ENCODE assay signal across 7 cellular contexts in the genomic region with DNA sequence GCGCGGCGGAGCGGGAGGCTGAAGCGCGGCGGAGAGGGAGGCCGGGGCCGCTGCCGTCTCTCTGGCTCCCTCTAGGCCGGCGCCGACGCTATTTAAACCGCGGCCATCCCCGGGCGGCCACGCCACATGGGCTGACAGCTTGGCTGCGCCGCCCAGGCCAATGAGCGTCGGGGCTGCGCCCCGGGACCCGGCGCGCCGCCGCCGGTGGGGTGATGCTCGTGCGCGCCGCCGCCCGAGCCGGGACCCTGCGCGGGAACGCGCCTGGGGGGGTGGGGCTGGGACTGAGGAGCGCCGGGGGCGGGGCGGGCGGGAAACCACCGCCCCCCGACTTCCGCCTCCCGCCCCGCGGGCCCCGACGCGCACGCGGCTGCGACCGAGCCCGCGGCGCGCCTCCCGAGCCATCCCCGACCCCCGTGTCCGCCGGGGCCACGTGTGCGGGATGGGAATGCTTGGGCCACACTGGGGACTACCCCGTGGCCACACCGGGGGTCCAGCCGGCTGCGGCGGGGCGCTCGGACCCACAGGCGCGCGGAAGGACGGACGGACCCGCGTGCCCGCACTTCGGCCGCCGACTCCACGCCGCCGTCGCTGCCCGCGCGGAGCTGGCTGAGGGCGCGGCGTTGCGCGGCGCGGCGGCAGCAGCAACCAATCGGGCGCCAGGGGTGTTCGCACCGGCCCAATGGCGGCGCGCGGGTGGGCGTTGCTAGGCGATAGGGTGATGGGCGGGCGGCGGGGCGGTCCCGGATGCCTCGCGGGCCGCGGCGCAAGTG. TPM values are rescaled to one million over a fixed set of nuclear protein-coding genes. Genes with fewer than 3 reads are reported as not detected.
DNase-seq lines count a peak whose midpoint lies in the region; ATAC-seq, FAIRE-seq and TF ChIP-seq lines count a peak whose summit lies in the region.

A gene (minus strand): TSS at position 68 of the 770 bp plus-strand sequence. CDS start 1,791 bp downstream, outside the sequence.

- intact Hi-C loops in sciatic nerve (cut with DNase I) = no loop called here

- in situ Hi-C loops in astrocyte of the cerebellum (cut with HindIII; ENCODE audit: low sequenced_read_pairs) = no loop called here

- peak; percentile 92 for FAIRE-seq in GM18507 (lab: Jason Lieb, UNC)

- ATAC-seq in HG02981 (IDR thresholded peaks at IDR 0.05; ENCODE audit: unreplicated experiment) = peak; percentile 70
- ATAC-seq in sciatic nerve = peak; percentile 72

- peak; percentile 24 for TF ChIP-seq CTCF in astrocyte of the cerebellum (IDR thresholded peaks at IDR 0.05; ENCODE audit: low read depth, low read length, missing control alignments)

- DNase-seq in GM18507 (ENCODE audit: extremely low spot score, insufficient read length, low read depth) (peak; percentile 100), NCI-H2029 (lab: John Stamatoyannopoulos, UW) (peak; percentile 81), T-helper 22 cell (ENCODE audit: low read depth) (peak; percentile 84), astrocyte of the cerebellum (ENCODE audit: low read depth) (peak; percentile 88), hypothalamus (lab: John Stamatoyannopoulos, UW) (peak; percentile 60 to 96 (median 89)), sciatic nerve (ENCODE audit: low spot score) (peak; percentile 97)

- peak within 1 kb of the TSS; percentile 61 for H3K4me3 ChIP-seq in astrocyte of the cerebellum (ENCODE audit: low read depth, low read length)

RNA-seq across cellular contexts. Expression of the gene that starts here (rescaled TPM):
- total RNA-seq in sciatic nerve = 280 TPM

Comparison
In these comparisons a context has a peak if more than half of its experiments do, and no peak if none do; other contexts are left out.
1. Peak in every context shown above with its lines: DNase-seq, ATAC-seq and H3K4me3 ChIP-seq.